ENCODE assay signal across 8 cellular contexts in genomic region chr3:127690823-127691452, GRCh38. TPM values are rescaled to one million over a fixed set of nuclear protein-coding genes. Genes with fewer than 3 reads are reported as not detected.
DNase-seq lines count a peak whose midpoint lies in the region; ATAC-seq and TF ChIP-seq lines count a peak whose summit lies in the region.

No MANE protein-coding gene starts in this region.

- no peak overlapping the region for H3K4me2 ChIP-seq in hepatocyte

- H3K36me3 ChIP-seq in hepatocyte (replicated peaks; ENCODE audit: insufficient read depth, low read depth), result no peaks in the 10 kb centered on the region

- no peaks in the 10 kb centered on the region for H3K36me3 Mint-ChIP-seq in activated CD8-positive, alpha-beta T cell treated with anti-CD3 and anti-CD28 coated beads, Interleukin-2, amount 10 ng/mL, durations not matched to agents 7 days and 5 days (ENCODE audit: low read depth)

- H3K9me2 ChIP-seq in hepatocyte (replicated peaks; ENCODE audit: insufficient read depth), result no peaks in the 10 kb centered on the region

- POLR2A ChIA-PET in activated CD8-positive, alpha-beta T cell treated with anti-CD3 and anti-CD28 coated beads, Interleukin-2, amount 10 ng/mL, durations not matched to agents 7 days and 5 days (lab: Charles Lee), result no interaction called here

- peaks cover 21% of the 10 kb centered on the region for H3K4me1 ChIP-seq in hepatocyte (ENCODE audit: insufficient read depth)

- H4K20me1 ChIP-seq in hepatocyte (ENCODE audit: insufficient read depth, poor library complexity, severe bottlenecking), result no peaks in the 10 kb centered on the region

- no peaks in the 10 kb centered on the region for H3K9me3 Mint-ChIP-seq in activated CD8-positive, alpha-beta T cell treated with anti-CD3 and anti-CD28 coated beads, Interleukin-2, amount 10 ng/mL, durations not matched to agents 7 days and 5 days (ENCODE audit: insufficient read depth)

- H3K27me3 Mint-ChIP-seq in activated CD8-positive, alpha-beta T cell treated with anti-CD3 and anti-CD28 coated beads, Interleukin-2, amount 10 ng/mL, durations not matched to agents 7 days and 5 days (ENCODE audit: low read depth), result no peaks in the 10 kb centered on the region

- no peak overlapping the region for H2AFZ ChIP-seq in hepatocyte

- no peaks in the 10 kb centered on the region for H3K27me3 ChIP-seq in hepatocyte

- TF ChIP-seq CTCF in LNCAP (IDR thresholded peaks at IDR 0.05) (peak; percentile 51), hepatocyte (IDR thresholded peaks at IDR 0.05; ENCODE audit: poor library complexity) (peak; percentile 55)

- no peaks in the 10 kb centered on the region for H3K9me3 ChIP-seq in hepatocyte (ENCODE audit: low read depth)

- no peaks in the 10 kb centered on the region for H3K4me1 Mint-ChIP-seq in activated CD8-positive, alpha-beta T cell treated with anti-CD3 and anti-CD28 coated beads, Interleukin-2, amount 10 ng/mL, durations not matched to agents 7 days and 5 days (ENCODE audit: low read depth)

- no peak overlapping the region for H3K27ac ChIP-seq in hepatocyte
- peak overlapping the region; percentile 62 for H3K27ac ChIP-seq in temporal lobe (ENCODE audit: low read depth, low read length)

- no peak overlapping the region for H3K4me3 ChIP-seq in hepatocyte

- H3K27ac Mint-ChIP-seq in activated CD8-positive, alpha-beta T cell treated with anti-CD3 and anti-CD28 coated beads, Interleukin-2, amount 10 ng/mL, durations not matched to agents 7 days and 5 days, result no peak overlapping the region

- no peaks in the 10 kb centered on the region for H3K79me2 ChIP-seq in hepatocyte

- CTCF ChIA-PET in activated CD8-positive, alpha-beta T cell treated with anti-CD3 and anti-CD28 coated beads, Interleukin-2, amount 10 ng/mL, durations not matched to agents 7 days and 5 days (lab: Charles Lee), result interaction anchor here (0.9 to 1.2 kb wide), 4 partner anchors 12 to 280 kb away, joined by 3 to 5 read pairs (median 3); no protein-coding TSS in a partner anchor

- WGBS in hepatocyte (ENCODE audit: low lambda C conversion rate, missing lambda C conversion rate), result 91% methylated on average over 4 of the region's 4 CpGs

- H3K4me3 Mint-ChIP-seq in activated CD8-positive, alpha-beta T cell treated with anti-CD3 and anti-CD28 coated beads, Interleukin-2, amount 10 ng/mL, durations not matched to agents 7 days and 5 days, result no peak overlapping the region

- peak; percentile 50 for ATAC-seq in activated CD8-positive, alpha-beta T cell treated with anti-CD3 and anti-CD28 coated beads, Interleukin-2, amount 10 ng/mL, durations not matched to agents 7 days and 5 days
- ATAC-seq in GM21723 (IDR thresholded peaks at IDR 0.05; ENCODE audit: unreplicated experiment), result no peak

- DNase-seq in EL (peak; percentile 74), hepatocyte (ENCODE audit: low spot score) (peak; percentile 73), pons (ENCODE audit: low spot score) (no peak)
- no peak for DNase-seq in activated CD8-positive, alpha-beta T cell treated with anti-CD3 and anti-CD28 coated beads, Interleukin-2, amount 10 ng/mL, durations not matched to agents 7 days and 5 days
- no peak for DNase-seq in activated T-cell treated with anti-CD3 and anti-CD28 coated beads, Interleukin-2, amount 50 U/mL, for 1 hour

RNA-seq across cellular contexts. Expression of gene ABTB1, which starts 18.2 kb away (rescaled TPM):
- 10 to 100 TPM; 15.6 to 16.5 TPM for total RNA-seq in activated CD8-positive, alpha-beta T cell treated with anti-CD3 and anti-CD28 coated beads, Interleukin-2, amount 10 ng/mL, durations not matched to agents 7 days and 5 days
- total RNA-seq in hepatocyte (4.7 and 8.7 TPM in 2 replicates), temporal lobe (8.4 TPM)
- polyA plus RNA-seq in hepatocyte, result 13.8 and 23.8 TPM in 2 replicates

Comparison
In these comparisons a context has a peak if more than half of its experiments do, and no peak if none do; other contexts are left out.
1. DNase-seq: peak in EL (single experiment) and hepatocyte (single experiment); none in activated CD8-positive, alpha-beta T cell treated with anti-CD3 and anti-CD28 coated beads, Interleukin-2, amount 10 ng/mL, durations not matched to agents 7 days and 5 days (single experiment), activated T-cell treated with anti-CD3 and anti-CD28 coated beads, Interleukin-2, amount 50 U/mL, for 1 hour (single experiment) and pons (single experiment).